8 cellular contexts compared by ENCODE assay signal in the genomic region with DNA sequence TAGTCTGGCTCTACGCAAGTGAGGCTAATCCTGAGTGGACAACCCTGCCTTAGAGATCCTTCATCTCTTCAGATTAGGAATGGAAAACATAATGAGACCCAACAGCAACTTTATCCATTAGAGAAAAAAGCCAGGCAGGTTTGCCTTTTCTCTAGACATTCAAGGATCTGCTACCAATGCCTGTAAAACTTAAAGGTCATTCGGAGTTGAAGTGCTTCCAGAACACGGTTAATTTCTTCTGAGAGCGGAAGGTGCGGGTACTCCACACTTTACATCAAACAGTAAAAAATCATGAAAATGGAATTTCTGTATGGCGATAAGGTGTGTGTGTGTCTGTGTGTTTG.
A peak's percentile ranks its signal among the peaks of the same experiment; 100 is the strongest.
DNase-seq lines count a peak whose midpoint lies in the region; ATAC-seq and TF ChIP-seq lines count a peak whose summit lies in the region.

No MANE protein-coding gene starts in this region.

- ATAC-seq in stimulated activated naive CD8-positive, alpha-beta T cell treated with anti-CD3 and anti-CD28 coated beads, Interleukin-15, Interleukin-2, amounts not matched to agents 100 U/mL and 50 U/mL, for 24 hours = no peak
- no peak for ATAC-seq in GM18520 (IDR thresholded peaks at IDR 0.05; ENCODE audit: unreplicated experiment)

- TF ChIP-seq CTCF in breast epithelium (IDR thresholded peaks at IDR 0.05) = no peak

- no peaks in the 10 kb centered on the region for H3K36me3 Mint-ChIP-seq in stimulated activated naive CD8-positive, alpha-beta T cell treated with anti-CD3 and anti-CD28 coated beads, Interleukin-15, Interleukin-2, amounts not matched to agents 100 ng/mL and 50 ng/mL, for 24 hours (ENCODE audit: low read depth)

- H3K4me3 Mint-ChIP-seq in stimulated activated naive CD8-positive, alpha-beta T cell treated with anti-CD3 and anti-CD28 coated beads, Interleukin-15, Interleukin-2, amounts not matched to agents 100 ng/mL and 50 ng/mL, for 24 hours = peak overlapping the region; percentile 85

- H3K27ac Mint-ChIP-seq in stimulated activated naive CD8-positive, alpha-beta T cell treated with anti-CD3 and anti-CD28 coated beads, Interleukin-15, Interleukin-2, amounts not matched to agents 100 ng/mL and 50 ng/mL, for 24 hours = no peak overlapping the region

- DNase-seq in stimulated activated naive CD8-positive, alpha-beta T cell treated with anti-CD3 and anti-CD28 coated beads, Interleukin-15, Interleukin-2, amounts not matched to agents 100 U/mL and 50 U/mL, for 24 hours = no peak
- no peak for DNase-seq in breast epithelium (ENCODE audit: low spot score in 2 of 2)
- DNase-seq in ecto neural progenitor cell (ENCODE audit: low spot score) = no peak
- no peak for DNase-seq in SW480 (ENCODE audit: low spot score)
- DNase-seq in NCI-H1436 (lab: John Stamatoyannopoulos, UW) = no peak

- H3K27ac ChIP-seq in breast epithelium (peak overlapping the region; percentile 79 to 84), mucosa of rectum (ENCODE audit: low read depth in 2 of 2, low read length in 2 of 2) (no peak overlapping the region)

- H3K4me3 ChIP-seq in breast epithelium (peak overlapping the region; percentile 79 to 85 (median 84)), mucosa of rectum (ENCODE audit: low read length in 2 of 2) (peak overlapping the region; percentile 78 to 88)

- H3K4me1 Mint-ChIP-seq in stimulated activated naive CD8-positive, alpha-beta T cell treated with anti-CD3 and anti-CD28 coated beads, Interleukin-15, Interleukin-2, amounts not matched to agents 100 ng/mL and 50 ng/mL, for 24 hours (ENCODE audit: low read depth) = peaks cover 18% of the 10 kb centered on the region

- H3K27me3 ChIP-seq in breast epithelium (no peaks in the 10 kb centered on the region), mucosa of rectum (ENCODE audit: control insufficient read depth in 2 of 2, insufficient read depth in 2 of 2, low read length in 2 of 2) (no peaks in the 10 kb centered on the region)

- no peak for TF ChIP-seq POLR2A in breast epithelium (IDR thresholded peaks at IDR 0.05)

- H3K9me3 Mint-ChIP-seq in stimulated activated naive CD8-positive, alpha-beta T cell treated with anti-CD3 and anti-CD28 coated beads, Interleukin-15, Interleukin-2, amounts not matched to agents 100 ng/mL and 50 ng/mL, for 24 hours = no peaks in the 10 kb centered on the region

- no peaks in the 10 kb centered on the region for H3K9me3 ChIP-seq in breast epithelium
- H3K9me3 ChIP-seq in mucosa of rectum (ENCODE audit: control insufficient read depth in 2 of 2, low read length in 2 of 2) = no peaks in the 10 kb centered on the region

- peak overlapping the region in 1 of 2 donors; percentile 78 for H3K9ac ChIP-seq in mucosa of rectum (ENCODE audit: low read depth in 1 of 2, low read length in 2 of 2)

- no peaks in the 10 kb centered on the region for H3K27me3 Mint-ChIP-seq in stimulated activated naive CD8-positive, alpha-beta T cell treated with anti-CD3 and anti-CD28 coated beads, Interleukin-15, Interleukin-2, amounts not matched to agents 100 ng/mL and 50 ng/mL, for 24 hours

- no peaks in the 10 kb centered on the region for H3K36me3 ChIP-seq in breast epithelium
- H3K36me3 ChIP-seq in mucosa of rectum (ENCODE audit: control insufficient read depth in 2 of 2, insufficient read depth in 2 of 2, low read length in 2 of 2) = no peaks in the 10 kb centered on the region

- intact Hi-C loops in breast epithelium (cut with DNase I; ENCODE audit: low total_unique reads) = no loop called here

- H3K4me1 ChIP-seq in breast epithelium (no peaks in the 10 kb centered on the region), mucosa of rectum (ENCODE audit: control insufficient read depth in 2 of 2, insufficient read depth in 2 of 2, low read length in 2 of 2) (peaks cover 3 to 10% of the 10 kb centered on the region in 2 donors)

Comparison
In these comparisons a context has a peak if more than half of its experiments do, and no peak if none do; other contexts are left out.
1. H3K27ac ChIP-seq: peak in breast epithelium (2 of 2); none in mucosa of rectum (0 of 2).